Comparison of ENCODE assay signal across 1 cellular context in genomic region chr16:88805340-88805715, GRCh38.
TF ChIP-seq lines count a peak whose summit lies in the region.

No MANE protein-coding gene starts in this region.

TF ChIP-seq in GM23338, 12 proteins besides CTCF, POLR2A, EP300 and RAD21:
- TF ChIP-seq, protein P1, sequence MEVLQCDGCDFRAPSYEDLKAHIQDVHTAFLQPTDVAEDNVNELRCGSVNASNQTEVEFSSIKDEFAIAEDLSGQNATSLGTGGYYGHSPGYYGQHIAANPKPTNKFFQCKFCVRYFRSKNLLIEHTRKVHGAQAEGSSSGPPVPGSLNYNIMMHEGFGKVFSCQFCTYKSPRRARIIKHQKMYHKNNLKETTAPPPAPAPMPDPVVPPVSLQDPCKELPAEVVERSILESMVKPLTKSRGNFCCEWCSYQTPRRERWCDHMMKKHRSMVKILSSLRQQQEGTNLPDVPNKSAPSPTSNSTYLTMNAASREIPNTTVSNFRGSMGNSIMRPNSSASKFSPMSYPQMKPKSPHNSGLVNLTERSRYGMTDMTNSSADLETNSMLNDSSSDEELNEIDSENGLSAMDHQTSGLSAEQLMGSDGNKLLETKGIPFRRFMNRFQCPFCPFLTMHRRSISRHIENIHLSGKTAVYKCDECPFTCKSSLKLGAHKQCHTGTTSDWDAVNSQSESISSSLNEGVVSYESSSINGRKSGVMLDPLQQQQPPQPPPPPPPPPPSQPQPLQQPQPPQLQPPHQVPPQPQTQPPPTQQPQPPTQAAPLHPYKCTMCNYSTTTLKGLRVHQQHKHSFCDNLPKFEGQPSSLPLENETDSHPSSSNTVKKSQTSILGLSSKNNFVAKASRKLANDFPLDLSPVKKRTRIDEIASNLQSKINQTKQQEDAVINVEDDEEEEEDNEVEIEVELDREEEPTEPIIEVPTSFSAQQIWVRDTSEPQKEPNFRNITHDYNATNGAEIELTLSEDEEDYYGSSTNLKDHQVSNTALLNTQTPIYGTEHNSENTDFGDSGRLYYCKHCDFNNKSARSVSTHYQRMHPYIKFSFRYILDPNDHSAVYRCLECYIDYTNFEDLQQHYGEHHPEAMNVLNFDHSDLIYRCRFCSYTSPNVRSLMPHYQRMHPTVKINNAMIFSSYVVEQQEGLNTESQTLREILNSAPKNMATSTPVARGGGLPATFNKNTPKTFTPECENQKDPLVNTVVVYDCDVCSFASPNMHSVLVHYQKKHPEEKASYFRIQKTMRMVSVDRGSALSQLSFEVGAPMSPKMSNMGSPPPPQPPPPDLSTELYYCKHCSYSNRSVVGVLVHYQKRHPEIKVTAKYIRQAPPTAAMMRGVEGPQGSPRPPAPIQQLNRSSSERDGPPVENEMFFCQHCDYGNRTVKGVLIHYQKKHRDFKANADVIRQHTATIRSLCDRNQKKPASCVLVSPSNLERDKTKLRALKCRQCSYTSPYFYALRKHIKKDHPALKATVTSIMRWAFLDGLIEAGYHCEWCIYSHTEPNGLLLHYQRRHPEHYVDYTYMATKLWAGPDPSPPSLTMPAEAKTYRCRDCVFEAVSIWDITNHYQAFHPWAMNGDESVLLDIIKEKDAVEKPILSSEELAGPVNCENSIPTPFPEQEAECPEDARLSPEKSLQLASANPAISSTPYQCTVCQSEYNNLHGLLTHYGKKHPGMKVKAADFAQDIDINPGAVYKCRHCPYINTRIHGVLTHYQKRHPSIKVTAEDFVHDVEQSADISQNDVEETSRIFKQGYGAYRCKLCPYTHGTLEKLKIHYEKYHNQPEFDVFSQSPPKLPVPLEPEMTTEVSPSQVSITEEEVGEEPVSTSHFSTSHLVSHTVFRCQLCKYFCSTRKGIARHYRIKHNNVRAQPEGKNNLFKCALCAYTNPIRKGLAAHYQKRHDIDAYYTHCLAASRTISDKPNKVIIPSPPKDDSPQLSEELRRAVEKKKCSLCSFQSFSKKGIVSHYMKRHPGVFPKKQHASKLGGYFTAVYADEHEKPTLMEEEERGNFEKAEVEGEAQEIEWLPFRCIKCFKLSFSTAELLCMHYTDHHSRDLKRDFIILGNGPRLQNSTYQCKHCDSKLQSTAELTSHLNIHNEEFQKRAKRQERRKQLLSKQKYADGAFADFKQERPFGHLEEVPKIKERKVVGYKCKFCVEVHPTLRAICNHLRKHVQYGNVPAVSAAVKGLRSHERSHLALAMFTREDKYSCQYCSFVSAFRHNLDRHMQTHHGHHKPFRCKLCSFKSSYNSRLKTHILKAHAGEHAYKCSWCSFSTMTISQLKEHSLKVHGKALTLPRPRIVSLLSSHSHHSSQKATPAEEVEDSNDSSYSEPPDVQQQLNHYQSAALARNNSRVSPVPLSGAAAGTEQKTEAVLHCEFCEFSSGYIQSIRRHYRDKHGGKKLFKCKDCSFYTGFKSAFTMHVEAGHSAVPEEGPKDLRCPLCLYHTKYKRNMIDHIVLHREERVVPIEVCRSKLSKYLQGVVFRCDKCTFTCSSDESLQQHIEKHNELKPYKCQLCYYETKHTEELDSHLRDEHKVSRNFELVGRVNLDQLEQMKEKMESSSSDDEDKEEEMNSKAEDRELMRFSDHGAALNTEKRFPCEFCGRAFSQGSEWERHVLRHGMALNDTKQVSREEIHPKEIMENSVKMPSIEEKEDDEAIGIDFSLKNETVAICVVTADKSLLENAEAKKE (CRISPR knock-in tag; IDR thresholded peaks at IDR 0.05) = no peak
- TF ChIP-seq EZH2phosphoT487 (IDR thresholded peaks at IDR 0.05; ENCODE audit: unreplicated experiment) = no peak
- TF ChIP-seq CREB1 (CRISPR knock-in tag; IDR thresholded peaks at IDR 0.05; ENCODE audit: low read depth) = no peak
- no peak for TF ChIP-seq NANOG (IDR thresholded peaks at IDR 0.05; ENCODE audit: borderline replicate concordance)
- TF ChIP-seq ETS1 (IDR thresholded peaks at IDR 0.05) = no peak
- no peak for TF ChIP-seq EZH2 (IDR thresholded peaks at IDR 0.05; ENCODE audit: low read depth, unreplicated experiment)
- TF ChIP-seq ZNF114 (CRISPR knock-in tag; IDR thresholded peaks at IDR 0.05) = no peak
- TF ChIP-seq STAT1 (IDR thresholded peaks at IDR 0.05; ENCODE audit: unreplicated experiment) = no peak
- TF ChIP-seq ZNF331 (CRISPR knock-in tag; IDR thresholded peaks at IDR 0.05; ENCODE audit: low read depth) = no peak
- no peak for TF ChIP-seq JUNB (IDR thresholded peaks at IDR 0.05; ENCODE audit: unreplicated experiment)
- no peak for TF ChIP-seq POLR2AphosphoS5 (IDR thresholded peaks at IDR 0.05; ENCODE audit: low read depth)
- TF ChIP-seq, protein P2, sequence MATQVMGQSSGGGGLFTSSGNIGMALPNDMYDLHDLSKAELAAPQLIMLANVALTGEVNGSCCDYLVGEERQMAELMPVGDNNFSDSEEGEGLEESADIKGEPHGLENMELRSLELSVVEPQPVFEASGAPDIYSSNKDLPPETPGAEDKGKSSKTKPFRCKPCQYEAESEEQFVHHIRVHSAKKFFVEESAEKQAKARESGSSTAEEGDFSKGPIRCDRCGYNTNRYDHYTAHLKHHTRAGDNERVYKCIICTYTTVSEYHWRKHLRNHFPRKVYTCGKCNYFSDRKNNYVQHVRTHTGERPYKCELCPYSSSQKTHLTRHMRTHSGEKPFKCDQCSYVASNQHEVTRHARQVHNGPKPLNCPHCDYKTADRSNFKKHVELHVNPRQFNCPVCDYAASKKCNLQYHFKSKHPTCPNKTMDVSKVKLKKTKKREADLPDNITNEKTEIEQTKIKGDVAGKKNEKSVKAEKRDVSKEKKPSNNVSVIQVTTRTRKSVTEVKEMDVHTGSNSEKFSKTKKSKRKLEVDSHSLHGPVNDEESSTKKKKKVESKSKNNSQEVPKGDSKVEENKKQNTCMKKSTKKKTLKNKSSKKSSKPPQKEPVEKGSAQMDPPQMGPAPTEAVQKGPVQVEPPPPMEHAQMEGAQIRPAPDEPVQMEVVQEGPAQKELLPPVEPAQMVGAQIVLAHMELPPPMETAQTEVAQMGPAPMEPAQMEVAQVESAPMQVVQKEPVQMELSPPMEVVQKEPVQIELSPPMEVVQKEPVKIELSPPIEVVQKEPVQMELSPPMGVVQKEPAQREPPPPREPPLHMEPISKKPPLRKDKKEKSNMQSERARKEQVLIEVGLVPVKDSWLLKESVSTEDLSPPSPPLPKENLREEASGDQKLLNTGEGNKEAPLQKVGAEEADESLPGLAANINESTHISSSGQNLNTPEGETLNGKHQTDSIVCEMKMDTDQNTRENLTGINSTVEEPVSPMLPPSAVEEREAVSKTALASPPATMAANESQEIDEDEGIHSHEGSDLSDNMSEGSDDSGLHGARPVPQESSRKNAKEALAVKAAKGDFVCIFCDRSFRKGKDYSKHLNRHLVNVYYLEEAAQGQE (IDR thresholded peaks at IDR 0.05; ENCODE audit: unreplicated experiment) = no peak
TF ChIP-seq in GM23338: peak in this region for 0.
